13 cellular contexts compared by ENCODE assay signal in genomic region chr22:36790648-36791047, GRCh38. TPM values are rescaled to one million over a fixed set of nuclear protein-coding genes. Genes with fewer than 3 reads are reported as not detected.
A peak's percentile ranks its signal among the peaks of the same experiment; 100 is the strongest.
DNase-seq lines count a peak whose midpoint lies in the region; ATAC-seq and TF ChIP-seq lines count a peak whose summit lies in the region.
"Had no signal": no experiment of that assay in that cellular context is flagged by ENCODE, and none has a peak within 500 bp of the region (broad histone marks: within the 10 kb centered on the region; RNA-seq: fewer than 3 reads in every experiment).

No MANE protein-coding gene starts in this region.

- 22 to 23% methylated on average over 7 of the region's 7 CpGs for WGBS in lower leg skin, 2 donors

- no peak for TF ChIP-seq CTCF in lower leg skin (IDR thresholded peaks at IDR 0.05)

- intact Hi-C loops in lower leg skin (cut with DNase I; ENCODE audit: low total_unique reads): no loop called here

- DNase-seq in NOMO-1 treated with DMSO at 0.1 percent for 48 hours (lab: John Stamatoyannopoulos, UW; ENCODE audit: unreplicated experiment) (peak; percentile 29), NOMO-1 (lab: John Stamatoyannopoulos, UW; ENCODE audit: unreplicated experiment in 2 of 2) (no peak), H4 (ENCODE audit: low spot score) (peak; percentile 4), lower leg skin (ENCODE audit: low spot score in 2 of 2) (no peak), cortex of kidney (lab: John Stamatoyannopoulos, UW) (no peak)
- peak; percentile 44 for DNase-seq in activated CD4-positive, CD25-positive, alpha-beta regulatory T cell treated with anti-CD3 and anti-CD28 coated beads, Interleukin-2, amount 50 U/mL, for 72 hours
- peak; percentile 27 to 40 for DNase-seq in stimulated activated CD4-positive, alpha-beta T cell treated with anti-CD3 and anti-CD28 coated beads, Interleukin-2, amount 100 ng/mL, for 24 hours
- DNase-seq: naive B cell, NCI-H2081 had no signal

- no peak for ATAC-seq in HG02588 (IDR thresholded peaks at IDR 0.05; ENCODE audit: unreplicated experiment)
- ATAC-seq: Right ventricle myocardium inferior had no signal

- TF ChIP-seq POLR2A in lower leg skin (IDR thresholded peaks at IDR 0.05): no peak

- H3K4me3 ChIP-seq in lower leg skin (ENCODE audit: low read depth, poor library complexity, severe bottlenecking): no peak overlapping the region

RNA-seq across cellular contexts. Expression of gene IFT27, which starts 14.7 kb away (rescaled TPM):
- total RNA-seq in H4 (2014; rRNA removed; shearing (Covaris generic)): 12.9 and 17.7 TPM in 2 replicates
- 1 to 10 TPM; 4.3 to 9.3 (median 8.7) TPM for total RNA-seq in lower leg skin

RNA-seq across cellular contexts. Expression of gene PVALB, which starts 26.2 kb away (rescaled TPM):
- not detected in 2 replicates for total RNA-seq in H4 (2014; rRNA removed; shearing (Covaris generic))
- total RNA-seq in lower leg skin: not detected
- total RNA-seq: cardiac septum, HT1080, Right ventricle myocardium inferior had no signal

Comparison
In these comparisons a context has a peak if more than half of its experiments do, and no peak if none do; other contexts are left out.
1. DNase-seq: peak in NOMO-1 treated with DMSO at 0.1 percent for 48 hours (single experiment), H4 (single experiment), activated CD4-positive, CD25-positive, alpha-beta regulatory T cell treated with anti-CD3 and anti-CD28 coated beads, Interleukin-2, amount 50 U/mL, for 72 hours (single experiment) and stimulated activated CD4-positive, alpha-beta T cell treated with anti-CD3 and anti-CD28 coated beads, Interleukin-2, amount 100 ng/mL, for 24 hours (2 of 2); none in NOMO-1 (0 of 2), lower leg skin (0 of 2) and cortex of kidney (single experiment).